1 cellular context compared by ENCODE assay signal in genomic region chr6:159800141-159800865, GRCh38.
TF ChIP-seq lines count a peak whose summit lies in the region.

A gene with protein sequence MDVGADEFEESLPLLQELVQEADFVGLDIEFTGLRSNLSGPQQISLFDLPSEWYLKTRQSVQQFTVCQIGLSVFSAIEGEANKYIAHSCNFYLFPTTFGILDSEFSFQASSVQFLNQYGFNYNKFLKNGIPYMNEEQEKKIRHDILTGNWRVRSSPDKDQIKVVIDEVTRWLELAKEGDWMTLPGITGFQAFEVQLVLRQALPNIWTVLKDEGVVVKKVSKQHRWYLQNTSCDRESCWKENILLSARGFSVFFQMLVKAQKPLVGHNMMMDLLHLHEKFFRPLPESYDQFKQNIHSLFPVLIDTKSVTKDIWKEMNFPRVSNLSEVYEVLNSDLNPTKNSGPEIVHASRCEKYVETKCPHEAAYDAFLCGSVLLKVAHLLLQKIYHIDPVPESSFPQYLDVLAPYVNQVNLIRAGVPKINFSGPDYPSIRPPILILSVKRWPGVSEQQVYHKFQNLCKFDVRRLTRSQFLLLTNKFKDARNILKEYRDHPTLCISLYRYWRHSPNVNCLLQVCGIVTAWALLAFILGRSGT (plus strand): TSS chr6:159800276. CDS start chr6:159800308, 32 bp downstream.

TF ChIP-seq in GM23338, 12 proteins besides CTCF, POLR2A, EP300 and RAD21:
- no peak for TF ChIP-seq EZH2phosphoT487 (IDR thresholded peaks at IDR 0.05; ENCODE audit: unreplicated experiment)
- TF ChIP-seq ETS1 (IDR thresholded peaks at IDR 0.05) = no peak
- TF ChIP-seq STAT1 (IDR thresholded peaks at IDR 0.05; ENCODE audit: unreplicated experiment) = no peak
- TF ChIP-seq ZNF331 (CRISPR knock-in tag; IDR thresholded peaks at IDR 0.05; ENCODE audit: low read depth) = no peak
- no peak for TF ChIP-seq CREB1 (CRISPR knock-in tag; IDR thresholded peaks at IDR 0.05; ENCODE audit: low read depth)
- TF ChIP-seq, protein P1, sequence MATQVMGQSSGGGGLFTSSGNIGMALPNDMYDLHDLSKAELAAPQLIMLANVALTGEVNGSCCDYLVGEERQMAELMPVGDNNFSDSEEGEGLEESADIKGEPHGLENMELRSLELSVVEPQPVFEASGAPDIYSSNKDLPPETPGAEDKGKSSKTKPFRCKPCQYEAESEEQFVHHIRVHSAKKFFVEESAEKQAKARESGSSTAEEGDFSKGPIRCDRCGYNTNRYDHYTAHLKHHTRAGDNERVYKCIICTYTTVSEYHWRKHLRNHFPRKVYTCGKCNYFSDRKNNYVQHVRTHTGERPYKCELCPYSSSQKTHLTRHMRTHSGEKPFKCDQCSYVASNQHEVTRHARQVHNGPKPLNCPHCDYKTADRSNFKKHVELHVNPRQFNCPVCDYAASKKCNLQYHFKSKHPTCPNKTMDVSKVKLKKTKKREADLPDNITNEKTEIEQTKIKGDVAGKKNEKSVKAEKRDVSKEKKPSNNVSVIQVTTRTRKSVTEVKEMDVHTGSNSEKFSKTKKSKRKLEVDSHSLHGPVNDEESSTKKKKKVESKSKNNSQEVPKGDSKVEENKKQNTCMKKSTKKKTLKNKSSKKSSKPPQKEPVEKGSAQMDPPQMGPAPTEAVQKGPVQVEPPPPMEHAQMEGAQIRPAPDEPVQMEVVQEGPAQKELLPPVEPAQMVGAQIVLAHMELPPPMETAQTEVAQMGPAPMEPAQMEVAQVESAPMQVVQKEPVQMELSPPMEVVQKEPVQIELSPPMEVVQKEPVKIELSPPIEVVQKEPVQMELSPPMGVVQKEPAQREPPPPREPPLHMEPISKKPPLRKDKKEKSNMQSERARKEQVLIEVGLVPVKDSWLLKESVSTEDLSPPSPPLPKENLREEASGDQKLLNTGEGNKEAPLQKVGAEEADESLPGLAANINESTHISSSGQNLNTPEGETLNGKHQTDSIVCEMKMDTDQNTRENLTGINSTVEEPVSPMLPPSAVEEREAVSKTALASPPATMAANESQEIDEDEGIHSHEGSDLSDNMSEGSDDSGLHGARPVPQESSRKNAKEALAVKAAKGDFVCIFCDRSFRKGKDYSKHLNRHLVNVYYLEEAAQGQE (IDR thresholded peaks at IDR 0.05; ENCODE audit: unreplicated experiment) = no peak
- no peak for TF ChIP-seq JUNB (IDR thresholded peaks at IDR 0.05; ENCODE audit: unreplicated experiment)
